ENCODE assay signal across 8 cellular contexts in genomic region chr4:145732416-145732815, GRCh38. TPM values are rescaled to one million over a fixed set of nuclear protein-coding genes. Genes with fewer than 3 reads are reported as not detected.
DNase-seq lines count a peak whose midpoint lies in the region; ATAC-seq and TF ChIP-seq lines count a peak whose summit lies in the region.

No MANE protein-coding gene starts in this region.

- H3K4me1 ChIP-seq in lung (ENCODE audit: control insufficient read depth in 2 of 2, insufficient read depth in 2 of 2, low read length in 2 of 2), result peaks cover 13 to 22% of the 10 kb centered on the region in 2 donors

- H3K27ac ChIP-seq in lung (ENCODE audit: low read depth in 1 of 2, low read length in 1 of 2), result peak overlapping the region; percentile 90 to 91

- H3K9me3 ChIP-seq in lung (ENCODE audit: control insufficient read depth in 2 of 2, insufficient read depth in 1 of 2, low read length in 1 of 2), result no peaks in the 10 kb centered on the region

- peak overlapping the region; percentile 42 for H3K4me3 ChIP-seq in astrocyte of the cerebellum (ENCODE audit: low read depth, low read length)
- peak overlapping the region; percentile 47 for H3K4me3 ChIP-seq in lung

- 32 to 52% methylated on average over 10 of the region's 10 CpGs for WGBS in lung, 2 donors

- H3K27me3 ChIP-seq in lung (ENCODE audit: control insufficient read depth, insufficient read depth), result no peaks in the 10 kb centered on the region

- ATAC-seq in lung (ENCODE audit: insufficient read depth, low FRiP score) (no peak), GM21576 (IDR thresholded peaks at IDR 0.05; ENCODE audit: unreplicated experiment) (no peak), GM21423 (IDR thresholded peaks at IDR 0.05; ENCODE audit: unreplicated experiment) (no peak)

- TF ChIP-seq CTCF in astrocyte of the cerebellum (IDR thresholded peaks at IDR 0.05; ENCODE audit: low read depth, low read length, missing control alignments) (no peak), lung (IDR thresholded peaks at IDR 0.05; ENCODE audit: control extremely low read depth, extremely low read depth) (no peak), type B pancreatic cell (conservative IDR thresholded peaks at IDR 0.05) (no peak)

- no peaks in the 10 kb centered on the region for H3K36me3 Mint-ChIP-seq in type B pancreatic cell

- H3K27ac Mint-ChIP-seq in type B pancreatic cell, result peak overlapping the region; percentile 98

- peaks cover 4% of the 10 kb centered on the region for H3K9me3 Mint-ChIP-seq in type B pancreatic cell

- peak; percentile 16 for DNase-seq in activated naive CD4-positive, alpha-beta T cell treated with Interleukin-2 at 50 U/mL for 16 hours
- no peak for DNase-seq in activated naive CD4-positive, alpha-beta T cell treated with anti-CD3 and anti-CD28 coated beads, Interleukin-2, amount 50 U/mL, for 16 hours
- no peak for DNase-seq in astrocyte of the cerebellum (ENCODE audit: low read depth)
- DNase-seq in lung (ENCODE audit: low spot score), result no peak
- no peak for DNase-seq in type B pancreatic cell (ENCODE audit: extremely low spot score, unreplicated experiment)
- DNase-seq in KBM-7, result no peak

- H3K36me3 ChIP-seq in lung (ENCODE audit: control insufficient read depth in 2 of 2, insufficient read depth in 2 of 2, low read length in 2 of 2), result no peaks in the 10 kb centered on the region

- peak overlapping the region; percentile 83 for H3K4me3 Mint-ChIP-seq in type B pancreatic cell

- H3K27me3 Mint-ChIP-seq in type B pancreatic cell, result no peaks in the 10 kb centered on the region

- in situ Hi-C loops in astrocyte of the cerebellum (cut with HindIII; ENCODE audit: low sequenced_read_pairs), result no loop called here
- in situ Hi-C loops in KBM-7 (cut with MboI; ENCODE audit: low pct_unique_long_range_greater_than_20kb, low sequenced_read_pairs), result no loop called here

- H3K4me1 Mint-ChIP-seq in type B pancreatic cell (ENCODE audit: unreplicated experiment), result peaks cover 37% of the 10 kb centered on the region

RNA-seq across cellular contexts. Expression of gene C4orf51, which starts 52.5 kb away (rescaled TPM):
- total RNA-seq in lung (not detected), type B pancreatic cell (ENCODE audit: low replicate concordance) (not detected in 2 replicates)
- polyA plus RNA-seq in lung, result not detected
